Comparison of ENCODE assay signal across 8 cellular contexts in genomic region chr10:18214692-18215563, GRCh38.
DNase-seq lines count a peak whose midpoint lies in the region; ATAC-seq, FAIRE-seq and TF ChIP-seq lines count a peak whose summit lies in the region.

No MANE protein-coding gene starts in this region.

- no peak overlapping the region for H2BK120ac ChIP-seq in IMR-90 (ENCODE audit: low read depth, low read length)

- no peak overlapping the region for H3K9ac ChIP-seq in IMR-90 (ENCODE audit: low read depth, low read length)

- TF ChIP-seq CTCF in 22Rv1 (IDR thresholded peaks at IDR 0.05) (peak; percentile 88), IMR-90 (conservative IDR thresholded peaks at IDR 0.05; ENCODE audit: low read depth, low read length) (peak; percentile 90), WTC11 (IDR thresholded peaks at IDR 0.05) (peak; percentile 53), glutamatergic neuron (IDR thresholded peaks at IDR 0.05; ENCODE audit: partially characterized antibody, unreplicated experiment) (peak; percentile 75)

- no peaks in the 10 kb centered on the region for H4K20me1 ChIP-seq in IMR-90 (ENCODE audit: insufficient read depth, low read length)

- no peak for TF ChIP-seq POLR2A in IMR-90 (IDR thresholded peaks at IDR 0.05; ENCODE audit: low read depth, low read length)

- dilution Hi-C loops in IMR-90 (cut with HindIII; ENCODE audit: low sequenced_read_pairs, unreplicated experiment), result no loop called here

- DNase-seq in IMR-90 (peak; percentile 73), WTC11 (ENCODE audit: low spot score) (peak; percentile 61), glutamatergic neuron (peak; percentile 62), putamen (ENCODE audit: low spot score) (peak; percentile 63)
- DNase-seq in activated naive CD4-positive, alpha-beta T cell (lab: John Stamatoyannopoulos, UW), result no peak

- H3K27me3 ChIP-seq in IMR-90 (ENCODE audit: control insufficient read depth, insufficient read depth, low read length), result no peaks in the 10 kb centered on the region; the same call in 1 of the 2 replicates

- peak; percentile 92 for TF ChIP-seq RAD21 in IMR-90 (IDR thresholded peaks at IDR 0.05; ENCODE audit: low read length)

- H3K4me2 ChIP-seq in IMR-90 (ENCODE audit: low read depth, low read length), result no peak overlapping the region

- H3K18ac ChIP-seq in IMR-90 (ENCODE audit: low read depth, low read length), result no peak overlapping the region

- no peak overlapping the region for H3K14ac ChIP-seq in IMR-90 (replicated peaks; ENCODE audit: low read depth, low read length)

- no peaks in the 10 kb centered on the region for H3K9me3 Mint-ChIP-seq in WTC11
- no peaks in the 10 kb centered on the region for H3K9me3 Mint-ChIP-seq in glutamatergic neuron (ENCODE audit: unreplicated experiment)

- no peak overlapping the region for H3K4me3 ChIP-seq in IMR-90 (ENCODE audit: insufficient read depth, low read depth, low read length)

- no peaks in the 10 kb centered on the region for H3K79me1 ChIP-seq in IMR-90 (ENCODE audit: low read depth in 1 of 2, low read length in 2 of 2)

- H3K9me1 ChIP-seq in IMR-90 (ENCODE audit: insufficient read depth, low read length), result no peaks in the 10 kb centered on the region

- peak; percentile 88 for FAIRE-seq in G401.6 (lab: Jason Lieb, UNC)

- H3K27ac Mint-ChIP-seq in WTC11 (no peak overlapping the region), glutamatergic neuron (ENCODE audit: unreplicated experiment) (no peak overlapping the region)

- H3K56ac ChIP-seq in IMR-90 (ENCODE audit: extremely low read depth, insufficient read depth, low read length), result no peak overlapping the region

- no peaks in the 10 kb centered on the region for H3K27me3 Mint-ChIP-seq in WTC11 (ENCODE audit: low read depth)
- H3K27me3 Mint-ChIP-seq in glutamatergic neuron (ENCODE audit: unreplicated experiment), result peaks cover 1% of the 10 kb centered on the region

- H3K36me3 Mint-ChIP-seq in WTC11 (no peaks in the 10 kb centered on the region), glutamatergic neuron (ENCODE audit: unreplicated experiment) (no peaks in the 10 kb centered on the region)

- H3K9me3 ChIP-seq in IMR-90 (ENCODE audit: control insufficient read depth, insufficient read depth, low read length), result no peaks in the 10 kb centered on the region

- H2AK5ac ChIP-seq in IMR-90 (ENCODE audit: low read depth, low read length), result peak overlapping the region; percentile 50; the same call in 1 of the 2 replicates

- no peak overlapping the region for H3K4ac ChIP-seq in IMR-90 (ENCODE audit: low read depth, low read length)

- H3K4me1 ChIP-seq in IMR-90 (ENCODE audit: control insufficient read depth, insufficient read depth, low read length), result peaks cover 3% of the 10 kb centered on the region

- 15% methylated on average over 4 of the region's 10 CpGs; no CpG with 5 or more reads in 1 of the 2 experiments for WGBS in IMR-90 (ENCODE audit: extremely low coverage in 2 of 2, insufficient read length in 1 of 2), 2 experiments

- H2BK15ac ChIP-seq in IMR-90 (ENCODE audit: low read depth, low read length), result no peak overlapping the region

- H4K8ac ChIP-seq in IMR-90 (ENCODE audit: low read depth in 2 of 2, low read length in 2 of 2), result no peak overlapping the region

- H3K4me3 Mint-ChIP-seq in WTC11, result no peak overlapping the region
- no peak overlapping the region for H3K4me3 Mint-ChIP-seq in glutamatergic neuron (ENCODE audit: unreplicated experiment)

- no peak overlapping the region for H2AK9ac ChIP-seq in IMR-90 (replicated peaks; ENCODE audit: low read depth, low read length, poor library complexity)

- POLR2A ChIA-PET in IMR-90 (lab: Charles Lee; ENCODE audit: unreplicated experiment) (no interaction called here), WTC11 (lab: Charles Lee) (no interaction called here)

- BruUV-seq in IMR-90 (replicated peaks; lab: Mats Ljungman, UMichigan), result no TSS peak

- intact Hi-C loops in IMR-90 (cut with micrococcal nuclease), result loop anchor here (1.0 to 5.0 kb wide), 5 partner anchors 73 to 608 kb away; partner anchors contain the start of gene CACNB2

- CTCF ChIA-PET in IMR-90 (lab: Yijun Ruan, JAX) (no interaction called here), WTC11 (lab: Charles Lee) (no interaction called here)

- H2AFZ ChIP-seq in IMR-90 (replicated peaks; ENCODE audit: low read length, poor library complexity), result no peak overlapping the region

- H2BK5ac ChIP-seq in IMR-90 (ENCODE audit: low read depth, low read length, poor library complexity, severe bottlenecking), result no peak overlapping the region

- H2BK20ac ChIP-seq in IMR-90 (ENCODE audit: low read depth, low read length), result no peak overlapping the region

- H3K27ac ChIP-seq in 22Rv1 (no peak overlapping the region), IMR-90 (ENCODE audit: insufficient read depth, low read length) (no peak overlapping the region)

- in situ Hi-C loops in IMR-90 (cut with MboI; ENCODE audit: low sequenced_read_pairs), result loop anchor here (5.0 kb wide), 1 partner anchor 368 kb away; no protein-coding TSS in a partner anchor

- H4K91ac ChIP-seq in IMR-90 (ENCODE audit: insufficient read depth, low read depth, low read length), result no peak overlapping the region

- ATAC-seq in IMR-90 (ENCODE audit: low read depth) (peak; percentile 90), WTC11 (peak; percentile 86), GM21367 (IDR thresholded peaks at IDR 0.05; ENCODE audit: unreplicated experiment) (no peak)

- H4K5ac ChIP-seq in IMR-90 (ENCODE audit: low read depth, low read length), result no peak overlapping the region

- H3K4me1 Mint-ChIP-seq in WTC11, result peaks cover 4% of the 10 kb centered on the region
- H3K4me1 Mint-ChIP-seq in glutamatergic neuron (ENCODE audit: low read depth, unreplicated experiment), result peaks cover 4% of the 10 kb centered on the region

- H3K23ac ChIP-seq in IMR-90 (ENCODE audit: low read depth, low read length), result no peak overlapping the region

- no peaks in the 10 kb centered on the region for H3K36me3 ChIP-seq in IMR-90 (ENCODE audit: control insufficient read depth, insufficient read depth, low read length)

TF ChIP-seq in IMR-90, 13 proteins besides CTCF, POLR2A, EP300 and RAD21:
- TF ChIP-seq SMC3 (IDR thresholded peaks at IDR 0.05; ENCODE audit: low read depth, low read length), result peak; percentile 89
- no peak for TF ChIP-seq MAZ (IDR thresholded peaks at IDR 0.05; ENCODE audit: borderline replicate concordance, low read depth, low read length)
- no peak for TF ChIP-seq MAFK (IDR thresholded peaks at IDR 0.05; ENCODE audit: low read depth, low read length)
- no peak for TF ChIP-seq CEBPB (IDR thresholded peaks at IDR 0.05; ENCODE audit: low read depth, low read length)
- TF ChIP-seq USF2 (IDR thresholded peaks at IDR 0.05; ENCODE audit: low read depth, low read length), result no peak
- no peak for TF ChIP-seq RFX5 (IDR thresholded peaks at IDR 0.05; ENCODE audit: low read depth, low read length)

TF ChIP-seq in WTC11, 78 proteins besides CTCF, POLR2A, EP300 and RAD21:
- TF ChIP-seq ZNF416 (CRISPR knock-in tag; IDR thresholded peaks at IDR 0.05) (no peak), HMGA2 (CRISPR knock-in tag; IDR thresholded peaks at IDR 0.05) (no peak), ETV6 (CRISPR knock-in tag; IDR thresholded peaks at IDR 0.05) (no peak), ZNF121 (CRISPR knock-in tag; IDR thresholded peaks at IDR 0.05) (no peak), ZBTB43 (CRISPR knock-in tag; IDR thresholded peaks at IDR 0.05) (no peak), TEAD4 (CRISPR knock-in tag; IDR thresholded peaks at IDR 0.05) (no peak), MLX (CRISPR knock-in tag; IDR thresholded peaks at IDR 0.05) (no peak), USF2 (CRISPR knock-in tag; IDR thresholded peaks at IDR 0.05) (no peak), ZNF396 (CRISPR knock-in tag; IDR thresholded peaks at IDR 0.05; ENCODE audit: borderline replicate concordance) (no peak)
- TF ChIP-seq, protein P1, sequence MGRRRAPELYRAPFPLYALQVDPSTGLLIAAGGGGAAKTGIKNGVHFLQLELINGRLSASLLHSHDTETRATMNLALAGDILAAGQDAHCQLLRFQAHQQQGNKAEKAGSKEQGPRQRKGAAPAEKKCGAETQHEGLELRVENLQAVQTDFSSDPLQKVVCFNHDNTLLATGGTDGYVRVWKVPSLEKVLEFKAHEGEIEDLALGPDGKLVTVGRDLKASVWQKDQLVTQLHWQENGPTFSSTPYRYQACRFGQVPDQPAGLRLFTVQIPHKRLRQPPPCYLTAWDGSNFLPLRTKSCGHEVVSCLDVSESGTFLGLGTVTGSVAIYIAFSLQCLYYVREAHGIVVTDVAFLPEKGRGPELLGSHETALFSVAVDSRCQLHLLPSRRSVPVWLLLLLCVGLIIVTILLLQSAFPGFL (CRISPR knock-in tag; IDR thresholded peaks at IDR 0.05; ENCODE audit: borderline replicate concordance), result no peak

Comparison
In these comparisons a context has a peak if more than half of its experiments do, and no peak if none do; other contexts are left out.
1. DNase-seq: peak in IMR-90 (single experiment), WTC11 (single experiment), glutamatergic neuron (single experiment) and putamen (single experiment); none in activated naive CD4-positive, alpha-beta T cell (0 of 4).
2. Peak in every context shown above with its lines, with median percentiles within 50 percentile points of each other: CTCF ChIP-seq.